Comparison of ENCODE assay signal across 1 cellular context in genomic region chr11:1825039-1825740, GRCh38.
TF ChIP-seq lines count a peak whose summit lies in the region.

No MANE protein-coding gene starts in this region.

TF ChIP-seq in GM23338, 12 proteins besides CTCF, POLR2A, EP300 and RAD21 (continued from another document):
- TF ChIP-seq, protein P1, sequence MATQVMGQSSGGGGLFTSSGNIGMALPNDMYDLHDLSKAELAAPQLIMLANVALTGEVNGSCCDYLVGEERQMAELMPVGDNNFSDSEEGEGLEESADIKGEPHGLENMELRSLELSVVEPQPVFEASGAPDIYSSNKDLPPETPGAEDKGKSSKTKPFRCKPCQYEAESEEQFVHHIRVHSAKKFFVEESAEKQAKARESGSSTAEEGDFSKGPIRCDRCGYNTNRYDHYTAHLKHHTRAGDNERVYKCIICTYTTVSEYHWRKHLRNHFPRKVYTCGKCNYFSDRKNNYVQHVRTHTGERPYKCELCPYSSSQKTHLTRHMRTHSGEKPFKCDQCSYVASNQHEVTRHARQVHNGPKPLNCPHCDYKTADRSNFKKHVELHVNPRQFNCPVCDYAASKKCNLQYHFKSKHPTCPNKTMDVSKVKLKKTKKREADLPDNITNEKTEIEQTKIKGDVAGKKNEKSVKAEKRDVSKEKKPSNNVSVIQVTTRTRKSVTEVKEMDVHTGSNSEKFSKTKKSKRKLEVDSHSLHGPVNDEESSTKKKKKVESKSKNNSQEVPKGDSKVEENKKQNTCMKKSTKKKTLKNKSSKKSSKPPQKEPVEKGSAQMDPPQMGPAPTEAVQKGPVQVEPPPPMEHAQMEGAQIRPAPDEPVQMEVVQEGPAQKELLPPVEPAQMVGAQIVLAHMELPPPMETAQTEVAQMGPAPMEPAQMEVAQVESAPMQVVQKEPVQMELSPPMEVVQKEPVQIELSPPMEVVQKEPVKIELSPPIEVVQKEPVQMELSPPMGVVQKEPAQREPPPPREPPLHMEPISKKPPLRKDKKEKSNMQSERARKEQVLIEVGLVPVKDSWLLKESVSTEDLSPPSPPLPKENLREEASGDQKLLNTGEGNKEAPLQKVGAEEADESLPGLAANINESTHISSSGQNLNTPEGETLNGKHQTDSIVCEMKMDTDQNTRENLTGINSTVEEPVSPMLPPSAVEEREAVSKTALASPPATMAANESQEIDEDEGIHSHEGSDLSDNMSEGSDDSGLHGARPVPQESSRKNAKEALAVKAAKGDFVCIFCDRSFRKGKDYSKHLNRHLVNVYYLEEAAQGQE (IDR thresholded peaks at IDR 0.05; ENCODE audit: unreplicated experiment), result no peak
- TF ChIP-seq POLR2AphosphoS5 (IDR thresholded peaks at IDR 0.05; ENCODE audit: low read depth) (no peak), EZH2 (IDR thresholded peaks at IDR 0.05; ENCODE audit: low read depth, unreplicated experiment) (no peak), ZNF114 (CRISPR knock-in tag; IDR thresholded peaks at IDR 0.05) (no peak), EZH2phosphoT487 (IDR thresholded peaks at IDR 0.05; ENCODE audit: unreplicated experiment) (no peak), JUNB (IDR thresholded peaks at IDR 0.05; ENCODE audit: unreplicated experiment) (no peak), STAT1 (IDR thresholded peaks at IDR 0.05; ENCODE audit: unreplicated experiment) (no peak), NANOG (IDR thresholded peaks at IDR 0.05; ENCODE audit: borderline replicate concordance) (no peak), ZNF462 (CRISPR knock-in tag; IDR thresholded peaks at IDR 0.05) (no peak), ZNF331 (CRISPR knock-in tag; IDR thresholded peaks at IDR 0.05; ENCODE audit: low read depth) (no peak)
- TF ChIP-seq, protein P2, sequence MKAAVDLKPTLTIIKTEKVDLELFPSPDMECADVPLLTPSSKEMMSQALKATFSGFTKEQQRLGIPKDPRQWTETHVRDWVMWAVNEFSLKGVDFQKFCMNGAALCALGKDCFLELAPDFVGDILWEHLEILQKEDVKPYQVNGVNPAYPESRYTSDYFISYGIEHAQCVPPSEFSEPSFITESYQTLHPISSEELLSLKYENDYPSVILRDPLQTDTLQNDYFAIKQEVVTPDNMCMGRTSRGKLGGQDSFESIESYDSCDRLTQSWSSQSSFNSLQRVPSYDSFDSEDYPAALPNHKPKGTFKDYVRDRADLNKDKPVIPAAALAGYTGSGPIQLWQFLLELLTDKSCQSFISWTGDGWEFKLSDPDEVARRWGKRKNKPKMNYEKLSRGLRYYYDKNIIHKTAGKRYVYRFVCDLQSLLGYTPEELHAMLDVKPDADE (IDR thresholded peaks at IDR 0.05), result no peak
